14 cellular contexts compared by ENCODE assay signal in genomic region chr3:137770821-137771399, GRCh38. TPM values are rescaled to one million over a fixed set of nuclear protein-coding genes. Genes with fewer than 3 reads are reported as not detected.
DNase-seq lines count a peak whose midpoint lies in the region; ATAC-seq and TF ChIP-seq lines count a peak whose summit lies in the region.
"Had no signal": no experiment of that assay in that cellular context is flagged by ENCODE, and none has a peak within 500 bp of the region (broad histone marks: within the 10 kb centered on the region; RNA-seq: fewer than 3 reads in every experiment).

No MANE protein-coding gene starts in this region.

- no peaks in the 10 kb centered on the region for H4K20me1 ChIP-seq in PC-3 (ENCODE audit: low read length)

- intact Hi-C loops in spleen (cut with DNase I; ENCODE audit: low total_unique reads) (no loop called here), PC-3 (cut with micrococcal nuclease) (no loop called here), Caco-2 (cut with micrococcal nuclease; ENCODE audit: unreplicated experiment) (no loop called here)

- peaks cover 45% of the 10 kb centered on the region for H3K4me1 ChIP-seq in iPS-20b (ENCODE audit: insufficient read depth, low read length)
- peaks cover 9 to 52% (median 40%) of the 10 kb centered on the region in 6 donors for H3K4me1 ChIP-seq in spleen
- H3K4me1 ChIP-seq in PC-3 (ENCODE audit: insufficient read depth, low read length) = no peaks in the 10 kb centered on the region
- H3K4me1 ChIP-seq in Caco-2 = no peaks in the 10 kb centered on the region
- H3K4me1 ChIP-seq: SJSA1 had no signal

- H3K4me3 Mint-ChIP-seq in Caco-2 (ENCODE audit: unreplicated experiment) = no peak overlapping the region

- H3K4me3 ChIP-seq in SK-N-MC (peak overlapping the region; percentile 26; the same call in 1 of the 2 replicates), iPS-20b (ENCODE audit: low read length) (peak overlapping the region; percentile 50; the same call in 1 of the 2 replicates), spleen (peak overlapping the region in 6 of 8 donors; percentile 4 to 56 (median 14)), PC-3 (ENCODE audit: low read length) (no peak overlapping the region), Caco-2 (ENCODE audit: low read depth, low read length) (no peak overlapping the region)
- H3K4me3 ChIP-seq: SJSA1 had no signal

- no peaks in the 10 kb centered on the region for H3K36me3 Mint-ChIP-seq in Caco-2 (ENCODE audit: insufficient read depth, unreplicated experiment)

- H3K9me3 Mint-ChIP-seq in Caco-2 (ENCODE audit: unreplicated experiment) = no peaks in the 10 kb centered on the region

- no peak overlapping the region for H3K9ac ChIP-seq in SK-N-MC (ENCODE audit: insufficient read length)
- H3K9ac ChIP-seq in iPS-20b (ENCODE audit: low read depth, low read length) = no peak overlapping the region
- H3K9ac ChIP-seq in PC-3 (ENCODE audit: low read length) = no peak overlapping the region

- H3K27me3 ChIP-seq in iPS-20b (ENCODE audit: insufficient read depth, low read length) (peaks cover 100% of the 10 kb centered on the region), spleen (replicated peaks in 1 of 7) (peaks cover 12 to 99% (median 84%) of the 10 kb centered on the region in 7 donors), PC-3 (ENCODE audit: low read length) (peaks cover 45% of the 10 kb centered on the region), Caco-2 (replicated peaks; ENCODE audit: control insufficient read depth, insufficient read depth, low read length) (no peaks in the 10 kb centered on the region)

- H3K79me2 ChIP-seq in PC-3 (ENCODE audit: low read length) = no peaks in the 10 kb centered on the region

- H3K9me2 ChIP-seq in PC-3 (replicated peaks; ENCODE audit: low read length) = no peaks in the 10 kb centered on the region

- no peak overlapping the region for H3K4me2 ChIP-seq in PC-3 (ENCODE audit: low read length)

- H3K36me3 ChIP-seq in SK-N-MC (ENCODE audit: insufficient read depth, low read length) (no peaks in the 10 kb centered on the region), iPS-20b (ENCODE audit: insufficient read depth, low read depth, low read length) (no peaks in the 10 kb centered on the region), spleen (no peaks in the 10 kb centered on the region), PC-3 (ENCODE audit: low read depth, low read length) (no peaks in the 10 kb centered on the region), Caco-2 (ENCODE audit: control insufficient read depth, insufficient read depth, low read length) (no peaks in the 10 kb centered on the region)
- H3K36me3 ChIP-seq: SJSA1 had no signal

- no peaks in the 10 kb centered on the region for H3K4me1 Mint-ChIP-seq in Caco-2 (ENCODE audit: low read depth, unreplicated experiment)

- POLR2A ChIA-PET in PC-3 (lab: Charles Lee; ENCODE audit: unreplicated experiment) = no interaction called here
- POLR2A ChIA-PET in Caco-2 (lab: Charles Lee) = no interaction called here

- no peak for TF ChIP-seq CTCF in spleen (IDR thresholded peaks at IDR 0.05 in 8 of 11, conservative IDR thresholded peaks at IDR 0.05 in 3 of 11)
- TF ChIP-seq CTCF in PC-3 (conservative IDR thresholded peaks at IDR 0.05; ENCODE audit: low read depth, low read length) = no peak
- no peak for TF ChIP-seq CTCF in Caco-2 (IDR thresholded peaks at IDR 0.05; ENCODE audit: insufficient read depth in 1 of 2, low read depth in 1 of 2, low read length in 1 of 2, severe bottlenecking in 1 of 2, unreplicated experiment in 1 of 2)

- no peaks in the 10 kb centered on the region for H3K9me3 ChIP-seq in SK-N-MC (ENCODE audit: low read depth, low read length)
- peaks cover 3% of the 10 kb centered on the region; the same call in 1 of the 2 replicates for H3K9me3 ChIP-seq in iPS-20b (ENCODE audit: insufficient read depth, low read depth, low read length)
- H3K9me3 ChIP-seq in spleen = no peaks in the 10 kb centered on the region
- no peaks in the 10 kb centered on the region for H3K9me3 ChIP-seq in PC-3 (ENCODE audit: low read length)
- H3K9me3 ChIP-seq in Caco-2 = no peaks in the 10 kb centered on the region
- H3K9me3 ChIP-seq: SJSA1 had no signal

- ATAC-seq in PC-3 = no peak

- no peak overlapping the region for H3K27ac ChIP-seq in SK-N-MC
- no peak overlapping the region for H3K27ac ChIP-seq in iPS-20b (ENCODE audit: low read length)
- no peak overlapping the region for H3K27ac ChIP-seq in spleen
- H3K27ac ChIP-seq in PC-3 (ENCODE audit: low read length) = no peak overlapping the region
- H3K27ac ChIP-seq: SJSA1 had no signal

- no peak for TF ChIP-seq POLR2A in spleen (IDR thresholded peaks at IDR 0.05)

- WGBS in spleen, 5 donors = 3 to 5% (median 3%) methylated on average over 14 to 46 of the region's 46 CpGs

- H2AFZ ChIP-seq in PC-3 (ENCODE audit: low read length) = no peak overlapping the region

- no TSS peak for BruUV-seq in PC-3 (replicated peaks; lab: Mats Ljungman, UMichigan)
- no TSS peak for BruUV-seq in Caco-2 (replicated peaks; lab: Mats Ljungman, UMichigan)

- DNase-seq in NCI-H82 (lab: John Stamatoyannopoulos, UW) (peak; percentile 78), NCI-H82 treated with DMSO at 0.1 percent for 48 hours (lab: John Stamatoyannopoulos, UW; ENCODE audit: unreplicated experiment) (no peak), SK-N-MC (ENCODE audit: low read depth, low spot score) (no peak), spleen (peak; percentile 72), germinal center (ENCODE audit: low spot score) (no peak), PC-3 (no peak), Caco-2 (no peak)
- DNase-seq: NCI-H187; stimulated activated CD4-positive, alpha-beta T cell treated with anti-CD3 and anti-CD28 coated beads, Interleukin-2, amount 100 ng/mL, for 48 hours had no signal

- peaks cover 12% of the 10 kb centered on the region for H3K27me3 Mint-ChIP-seq in Caco-2 (ENCODE audit: insufficient read depth, unreplicated experiment)

- no peaks in the 10 kb centered on the region for H3F3A ChIP-seq in PC-3 (ENCODE audit: low read length, unreplicated experiment)

- H3K27ac Mint-ChIP-seq in Caco-2 (ENCODE audit: unreplicated experiment) = no peak overlapping the region

- CTCF ChIA-PET in PC-3 (lab: Charles Lee) (no interaction called here), Caco-2 (lab: Charles Lee) (no interaction called here)

RNA-seq across cellular contexts. Expression of gene SOX14, which starts 6.8 kb away (rescaled TPM):
- total RNA-seq in spleen = not detected
- not detected for polyA plus RNA-seq in spleen
- total RNA-seq in PC-3 (2014; rRNA removed) = not detected in 2 replicates
- total RNA-seq in Caco-2 (2022) = not detected in 2 replicates
- total RNA-seq: bronchial epithelial cell, frontal cortex, SJSA1 had no signal
- polyA plus RNA-seq: AG04450 had no signal

Comparison
In these comparisons a context has a peak if more than half of its experiments do, and no peak if none do; other contexts are left out.
1. DNase-seq: peak in NCI-H82 (single experiment) and spleen (single experiment); none in NCI-H82 treated with DMSO at 0.1 percent for 48 hours (single experiment), SK-N-MC (single experiment), germinal center (single experiment), PC-3 (single experiment) and Caco-2 (0 of 2).
2. H3K4me3 ChIP-seq: peak in SK-N-MC (single experiment), iPS-20b (single experiment) and spleen (6 of 8); none in PC-3 (single experiment) and Caco-2 (single experiment).